ENCODE assay signal across 20 cellular contexts in genomic region chr14:40393143-40393542, GRCh38.
"Had no signal": no experiment of that assay in that cellular context is flagged by ENCODE, and none has a peak within 500 bp of the region (broad histone marks: within the 10 kb centered on the region; RNA-seq: fewer than 3 reads in every experiment).

No MANE protein-coding gene starts in this region.

- H3K9me3 ChIP-seq: SK-N-SH had no signal

- FAIRE-seq: HTR-8/SVneo, K562 had no signal

- H3K27ac ChIP-seq: HL-60, KMS-11 had no signal

- ATAC-seq: K562, Panc1 had no signal

- H3K4me3 ChIP-seq: K562 had no signal

- DNase-seq: Kasumi-1, MV-4-11, NCI-H1048, NCI-H1105, NCI-H1436 treated with DMSO at 0.1 percent for 48 hours, NCI-H1694, NCI-H187 treated with DMSO at 0.1 percent for 48 hours, NCI-H2029 treated with DMSO at 0.1 percent for 48 hours, NCI-H2107, NCI-H2227 treated with DMSO at 0.1 percent for 48 hours, NCI-H526 treated with DMSO at 0.1 percent for 48 hours, NCI-H774, SHP77, SK-N-SH, SW 1271 had no signal
